Comparison of ENCODE assay signal across 17 cellular contexts in genomic region chr7:23422904-23423303, GRCh38.
"Had no signal": no experiment of that assay in that cellular context is flagged by ENCODE, and none has a peak within 500 bp of the region (broad histone marks: within the 10 kb centered on the region; RNA-seq: fewer than 3 reads in every experiment).

No MANE protein-coding gene starts in this region.

- H3K9ac ChIP-seq: parathyroid adenoma had no signal

- DNase-seq: activated CD4-positive, alpha-beta T cell treated with anti-CD3 and anti-CD28 coated beads for 1 hour; activated CD4-positive, alpha-beta T cell treated with anti-CD3 and anti-CD28 coated beads, Interleukin-2, amount 50 U/mL, for 4 hours; activated naive CD4-positive, alpha-beta T cell treated with anti-CD3 and anti-CD28 coated beads for 36 hours; activated T-cell treated with anti-CD3 and anti-CD28 coated beads for 4 hours; caudate nucleus; foreskin keratinocyte; glutamatergic neuron; T-helper 1 cell; T1000 had no signal

- ATAC-seq: activated T-helper 17 cell treated with anti-CD3 and anti-CD28 coated beads, Interleukin-2, amount 50 U/mL, for 72 hours; foreskin keratinocyte; SK-N-SH treated with all-trans-retinoic acid at 6 μM for 48 hours had no signal

- H3K4me3 ChIP-seq: esophagus muscularis mucosa, upper lobe of left lung had no signal

- FAIRE-seq: colon, endometrium had no signal

- H3K9me3 ChIP-seq: esophagus muscularis mucosa, upper lobe of left lung had no signal

- H3K4me1 ChIP-seq: esophagus muscularis mucosa, upper lobe of left lung had no signal

- H3K4me3 Mint-ChIP-seq: activated naive CD4-positive, alpha-beta T cell treated with anti-CD3 and anti-CD28 coated beads for 36 hours; activated T-helper 17 cell treated with anti-CD3 and anti-CD28 coated beads, Interleukin-2, amount 50 U/mL, for 72 hours; stimulated activated naive CD8-positive, alpha-beta T cell treated with anti-CD3 and anti-CD28 coated beads, Interleukin-15, Interleukin-2, amounts not matched to agents 100 ng/mL and 50 ng/mL, for 24 hours had no signal

- H3K27me3 ChIP-seq: foreskin keratinocyte, upper lobe of left lung had no signal

- H3K27ac Mint-ChIP-seq: activated naive CD4-positive, alpha-beta T cell treated with anti-CD3 and anti-CD28 coated beads for 36 hours; activated T-helper 17 cell treated with anti-CD3 and anti-CD28 coated beads, Interleukin-2, amount 50 U/mL, for 72 hours; stimulated activated naive CD8-positive, alpha-beta T cell treated with anti-CD3 and anti-CD28 coated beads, Interleukin-15, Interleukin-2, amounts not matched to agents 100 ng/mL and 50 ng/mL, for 24 hours had no signal

- H3K27ac ChIP-seq: esophagus muscularis mucosa, foreskin keratinocyte, parathyroid adenoma, upper lobe of left lung had no signal

- H3K79me2 ChIP-seq: parathyroid adenoma had no signal

- H3K36me3 ChIP-seq: esophagus muscularis mucosa, upper lobe of left lung had no signal

- H3K9me3 Mint-ChIP-seq: activated naive CD4-positive, alpha-beta T cell treated with anti-CD3 and anti-CD28 coated beads for 36 hours; activated T-helper 17 cell treated with anti-CD3 and anti-CD28 coated beads, Interleukin-2, amount 50 U/mL, for 72 hours; stimulated activated naive CD8-positive, alpha-beta T cell treated with anti-CD3 and anti-CD28 coated beads, Interleukin-15, Interleukin-2, amounts not matched to agents 100 ng/mL and 50 ng/mL, for 24 hours had no signal
